ENCODE assay signal across 29 cellular contexts in the genomic region with DNA sequence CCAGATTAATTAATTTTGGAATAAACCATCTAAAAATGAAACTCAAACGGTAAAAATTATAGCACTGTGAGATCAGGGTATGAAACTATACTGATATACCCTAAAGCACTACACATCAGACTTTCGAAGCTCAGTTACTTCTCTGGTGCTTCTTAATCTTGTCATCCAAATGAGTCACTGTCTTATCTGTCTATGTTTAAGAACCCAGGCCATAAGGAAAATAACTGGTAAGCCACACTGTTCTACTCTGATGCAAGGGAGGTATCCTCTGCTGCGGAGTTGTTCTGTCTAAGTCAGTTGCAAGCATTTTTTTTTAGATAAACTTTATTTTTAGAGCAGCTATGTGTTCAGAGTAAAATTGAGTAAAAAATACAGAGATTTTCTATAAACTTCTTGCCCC.
"Had no signal": no experiment of that assay in that cellular context is flagged by ENCODE, and none has a peak within 500 bp of the region (broad histone marks: within the 10 kb centered on the region; RNA-seq: fewer than 3 reads in every experiment).

No MANE protein-coding gene starts in this region.

- H3K4me3 ChIP-seq: colonic mucosa, esophagus squamous epithelium, gastrocnemius medialis, pancreas, prostate gland, stomach, thyroid gland, upper lobe of left lung had no signal

- DNase-seq: activated CD4-positive, alpha-beta memory T cell treated with anti-CD3 and anti-CD28 coated beads, Interleukin-2, amount 10 ng/mL, durations not matched to agents 7 days and 5 days; activated CD4-positive, alpha-beta T cell treated with anti-CD3 and anti-CD28 coated beads for 1 hour; activated CD4-positive, alpha-beta T cell treated with anti-CD3 and anti-CD28 coated beads, Interleukin-2, amount 10 ng/mL, durations not matched to agents 7 days and 5 days; activated CD8-positive, alpha-beta memory T cell treated with anti-CD3 and anti-CD28 coated beads, Interleukin-2, amount 50 U/mL, for 48 hours; activated gamma-delta T cell; activated naive CD4-positive, alpha-beta T cell treated with anti-CD3 and anti-CD28 coated beads, Interleukin-2, amount 10 ng/mL, durations not matched to agents 7 days and 5 days; activated naive CD8-positive, alpha-beta T cell treated with anti-CD3 and anti-CD28 coated beads, Interleukin-2, amount 10 ng/mL, durations not matched to agents 7 days and 5 days; activated T-cell treated with anti-CD3 and anti-CD28 coated beads, Interleukin-2, amount 50 U/mL, for 24 hours; amniotic stem cell; colonic mucosa; effector CD8-positive, alpha-beta T cell; esophagus squamous epithelium; gastrocnemius medialis; hippocampal formation; kidney; left colon; naive thymus-derived CD8-positive, alpha-beta T cell; nucleus accumbens; pancreas; retina; small intestine; stimulated activated CD4-positive, alpha-beta T cell treated with anti-CD3 and anti-CD28 coated beads, Interleukin-1b, Interleukin-23, amount 100 ng/mL, for 48 hours; stimulated activated naive B cell treated with anti-CD40 and anti-IgM and Interleukin-4, amounts not matched to agents 10 μg/mL and 1 μg/mL and 100 μg/mL, for 72 hours; stomach; T-helper 9 cell; thyroid gland; upper lobe of left lung had no signal

- ATAC-seq: gastrocnemius medialis; left colon; naive thymus-derived CD8-positive, alpha-beta T cell; pancreas; sciatic nerve; stimulated activated naive B cell treated with anti-CD40 and anti-IgM and Interleukin-4, amounts not matched to agents 10 μg/mL and 1 μg/mL and 100 μg/mL, for 72 hours had no signal
